In the genomic region with DNA sequence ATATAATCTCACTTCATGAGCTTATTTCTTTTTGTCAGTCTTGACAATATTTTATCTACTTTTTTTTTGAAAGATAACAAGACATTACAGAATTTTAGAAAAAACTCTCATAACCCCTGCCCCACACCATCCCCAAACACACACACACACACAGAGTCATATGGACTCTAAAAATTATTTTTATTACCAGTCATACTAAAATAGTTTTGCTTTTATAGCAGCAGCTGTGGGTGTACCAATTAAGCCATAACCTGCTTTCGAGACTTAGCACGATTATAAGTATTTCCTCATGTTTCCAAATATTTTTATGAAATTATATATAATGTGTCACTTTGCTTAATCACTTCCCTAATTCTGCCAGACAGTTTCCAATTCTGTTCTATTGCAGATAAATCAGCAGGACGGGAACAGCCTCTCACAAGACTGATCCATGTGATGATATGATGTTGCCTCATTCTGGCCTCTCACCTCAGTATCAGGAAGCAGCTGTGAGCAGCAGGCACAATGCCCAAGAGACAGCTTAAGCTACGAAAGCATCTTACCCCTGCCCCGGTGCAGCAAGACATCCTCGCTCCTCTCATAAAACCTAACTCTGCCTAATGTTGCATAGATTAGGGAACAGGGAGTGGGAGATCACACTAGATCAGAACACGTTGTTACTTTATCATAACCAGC, we compare ENCODE assay signal across 9 cellular contexts. TPM values are rescaled to one million over a fixed set of nuclear protein-coding genes. Genes with fewer than 3 reads are reported as not detected.
DNase-seq lines count a peak whose midpoint lies in the region; ATAC-seq and TF ChIP-seq lines count a peak whose summit lies in the region.
"Had no signal": no experiment of that assay in that cellular context is flagged by ENCODE, and none has a peak within 500 bp of the region (broad histone marks: within the 10 kb centered on the region; RNA-seq: fewer than 3 reads in every experiment).

No MANE protein-coding gene starts in this region.

- H3K27ac Mint-ChIP-seq in CD4-positive, alpha-beta memory T cell = peak overlapping the region; percentile 46 to 87 (median 72)

- POLR2A ChIA-PET in CD4-positive, alpha-beta memory T cell (lab: Charles Lee; ENCODE audit: partially characterized antibody) = interaction anchor here (0.9 to 1.0 kb wide), 2 partner anchors 13 to 84 kb away, joined by 3 read pairs; a partner anchor contains a TSS

- H3K27ac ChIP-seq in CD4-positive, alpha-beta memory T cell (ENCODE audit: low read depth, low read length) = no peak overlapping the region
- H3K27ac ChIP-seq in esophagus squamous epithelium (peak overlapping the region in 3 of 4 donors; percentile 32 to 56 (median 54)), hepatocyte (no peak overlapping the region)

- no peak overlapping the region for H3K4me3 ChIP-seq in CD4-positive, alpha-beta memory T cell (ENCODE audit: low read length in 2 of 2)
- H3K4me3 ChIP-seq in esophagus squamous epithelium = no peak overlapping the region
- H3K4me3 ChIP-seq in hepatocyte = no peak overlapping the region

- intact Hi-C loops in CD4-positive, alpha-beta memory T cell (cut with micrococcal nuclease) = loop anchor here (10.0 kb wide), 1 partner anchor 557 kb away; a partner anchor contains a TSS
- intact Hi-C loops in esophagus squamous epithelium (cut with DNase I) = no loop called here

- peaks cover 16% of the 10 kb centered on the region for H3K36me3 ChIP-seq in CD4-positive, alpha-beta memory T cell (ENCODE audit: insufficient read depth, low read length)
- H3K36me3 ChIP-seq in esophagus squamous epithelium (peaks cover 0 to 90% (median 9%) of the 10 kb centered on the region in 3 donors), hepatocyte (replicated peaks; ENCODE audit: insufficient read depth, low read depth) (no peaks in the 10 kb centered on the region)

- 57 to 62% methylated on average over 7 of the region's 7 CpGs for WGBS in esophagus squamous epithelium, 2 donors
- 76% methylated on average over 7 of the region's 7 CpGs for WGBS in hepatocyte (ENCODE audit: low lambda C conversion rate, missing lambda C conversion rate)

- no peak overlapping the region for H3K4me2 ChIP-seq in hepatocyte

- H3K9me2 ChIP-seq in hepatocyte (replicated peaks; ENCODE audit: insufficient read depth) = no peaks in the 10 kb centered on the region

- no peak for TF ChIP-seq CTCF in esophagus squamous epithelium (IDR thresholded peaks at IDR 0.05)
- TF ChIP-seq CTCF in omental fat pad (IDR thresholded peaks at IDR 0.05) = no peak
- no peak for TF ChIP-seq CTCF in hepatocyte (IDR thresholded peaks at IDR 0.05; ENCODE audit: poor library complexity)

- peaks cover 62% of the 10 kb centered on the region for H3K4me1 ChIP-seq in CD4-positive, alpha-beta memory T cell (ENCODE audit: insufficient read depth, low read length)
- H3K4me1 ChIP-seq in esophagus squamous epithelium = peaks cover 4 to 56% (median 9%) of the 10 kb centered on the region in 3 donors
- H3K4me1 ChIP-seq in hepatocyte (ENCODE audit: insufficient read depth) = peaks cover 13% of the 10 kb centered on the region

- CTCF ChIA-PET in CD4-positive, alpha-beta memory T cell (lab: Charles Lee; ENCODE audit: partially characterized antibody) = interaction anchor here (1.1 to 3.1 kb wide), 3 partner anchors 11 to 722 kb away, joined by 3 to 9 read pairs (median 6); no protein-coding TSS in a partner anchor

- peak; percentile 51 for ATAC-seq in omental fat pad (ENCODE audit: low FRiP score)

- no peak overlapping the region for H2AFZ ChIP-seq in hepatocyte

- peaks cover 38 to 64% (median 51%) of the 10 kb centered on the region in 4 donors for H3K4me1 Mint-ChIP-seq in CD4-positive, alpha-beta memory T cell

- H3K4me3 Mint-ChIP-seq in CD4-positive, alpha-beta memory T cell = peak overlapping the region in 1 of 8 donors; percentile 43

- no peak for TF ChIP-seq POLR2A in esophagus squamous epithelium (IDR thresholded peaks at IDR 0.05)

- H3K27me3 Mint-ChIP-seq in CD4-positive, alpha-beta memory T cell = no peaks in the 10 kb centered on the region

- no peaks in the 10 kb centered on the region for H3K9me3 ChIP-seq in CD4-positive, alpha-beta memory T cell (ENCODE audit: control insufficient read depth in 1 of 2, low read length in 2 of 2)
- H3K9me3 ChIP-seq in esophagus squamous epithelium (no peaks in the 10 kb centered on the region), hepatocyte (ENCODE audit: low read depth) (no peaks in the 10 kb centered on the region)

- peaks cover 27 to 61% of the 10 kb centered on the region in 2 donors for H3K36me3 Mint-ChIP-seq in CD4-positive, alpha-beta memory T cell

- H3K79me2 ChIP-seq in hepatocyte = peaks cover 30% of the 10 kb centered on the region

- no peak for DNase-seq in CD4-positive, alpha-beta memory T cell
- DNase-seq in NCI-H82 (lab: John Stamatoyannopoulos, UW) (peak; percentile 82), esophagus squamous epithelium (lab: John Stamatoyannopoulos, UW) (no peak), omental fat pad (ENCODE audit: low spot score) (no peak), AG20443 (ENCODE audit: low spot score) (no peak), NCI-H2081 (lab: John Stamatoyannopoulos, UW) (no peak), hepatocyte (ENCODE audit: low spot score) (no peak)
- DNase-seq in stimulated activated CD4-positive, alpha-beta T cell treated with anti-CD3 and anti-CD28 coated beads, Interleukin-1b, Interleukin-23, amount 100 ng/mL, for 48 hours = no peak
- DNase-seq: activated naive CD4-positive, alpha-beta T cell treated with Interleukin-2 at 50 U/mL for 16 hours had no signal

- H4K20me1 ChIP-seq in hepatocyte (ENCODE audit: insufficient read depth, poor library complexity, severe bottlenecking) = no peaks in the 10 kb centered on the region

- no peaks in the 10 kb centered on the region for H3K9me3 Mint-ChIP-seq in CD4-positive, alpha-beta memory T cell

- no peaks in the 10 kb centered on the region for H3K27me3 ChIP-seq in CD4-positive, alpha-beta memory T cell (ENCODE audit: insufficient read depth, low read length)
- H3K27me3 ChIP-seq in esophagus squamous epithelium (no peaks in the 10 kb centered on the region), hepatocyte (no peaks in the 10 kb centered on the region)

RNA-seq across cellular contexts. Expression of a gene that starts 7.0 kb away (rescaled TPM):
- 10 to 100 TPM; 16.5 to 18.1 TPM for total RNA-seq in CD4-positive, alpha-beta memory T cell
- 10 to 100 TPM; 10.4 to 12.1 TPM for polyA plus RNA-seq in CD4-positive, alpha-beta memory T cell
- total RNA-seq in esophagus squamous epithelium = 10 to 100 TPM in 3 of 4 donors, 1 to 10 TPM in 1; 9.7 to 17.0 (median 14.3) TPM
- 10 to 100 TPM; 10.8 to 23.5 (median 13.7) TPM for total RNA-seq in omental fat pad
- 24.8 and 28.1 TPM in 2 replicates for total RNA-seq in hepatocyte
- polyA plus RNA-seq in hepatocyte = 11.8 and 16.1 TPM in 2 replicates

RNA-seq across cellular contexts. Expression of a gene that starts 21.5 kb away (rescaled TPM):
- not detected for total RNA-seq in CD4-positive, alpha-beta memory T cell
- polyA plus RNA-seq in CD4-positive, alpha-beta memory T cell = not detected
- total RNA-seq in esophagus squamous epithelium (not detected), omental fat pad (not detected), hepatocyte (not detected in 2 replicates)
- polyA plus RNA-seq in hepatocyte = not detected in 2 replicates

RNA-seq across cellular contexts. Expression of a gene that starts 32.7 kb away (rescaled TPM):
- total RNA-seq in CD4-positive, alpha-beta memory T cell = not detected
- not detected for polyA plus RNA-seq in CD4-positive, alpha-beta memory T cell
- not detected for total RNA-seq in esophagus squamous epithelium
- not detected for total RNA-seq in omental fat pad
- total RNA-seq in hepatocyte = not detected in 2 replicates
- polyA plus RNA-seq in hepatocyte = not detected in 2 replicates

Comparison
In these comparisons a context has a peak if more than half of its experiments do, and no peak if none do; other contexts are left out.
1. H3K27ac ChIP-seq: peak in esophagus squamous epithelium (3 of 4); none in CD4-positive, alpha-beta memory T cell (single experiment) and hepatocyte (single experiment).